In the genomic region with DNA sequence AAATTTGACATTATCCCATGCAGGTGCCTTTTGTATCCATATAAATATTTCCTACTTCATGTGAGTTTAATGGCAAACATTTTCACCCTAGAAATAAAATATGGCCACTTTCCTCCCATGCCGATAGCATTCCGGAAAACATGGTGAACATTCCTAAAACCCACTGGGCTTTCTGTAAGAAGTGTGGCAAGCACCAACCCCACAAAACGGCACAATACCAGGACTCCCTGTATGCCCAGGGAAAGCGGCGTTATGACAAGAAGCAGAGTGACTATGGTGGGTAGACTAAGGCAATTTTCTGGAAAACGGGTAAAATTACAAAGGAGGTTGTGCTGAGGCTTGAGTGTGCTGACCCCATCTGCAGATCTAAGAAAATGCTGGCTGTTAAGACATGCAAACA, we compare ENCODE assay signal across 14 cellular contexts. TPM values are rescaled to one million over a fixed set of nuclear protein-coding genes. Genes with fewer than 3 reads are reported as not detected.
DNase-seq lines count a peak whose midpoint lies in the region; ATAC-seq, FAIRE-seq and TF ChIP-seq lines count a peak whose summit lies in the region.
"Had no signal": no experiment of that assay in that cellular context is flagged by ENCODE, and none has a peak within 500 bp of the region (broad histone marks: within the 10 kb centered on the region; RNA-seq: fewer than 3 reads in every experiment).

No MANE protein-coding gene starts in this region.

- H3K9me3 ChIP-seq in prostate gland = no peaks in the 10 kb centered on the region

- H3K4me3 Mint-ChIP-seq in CD14-positive monocyte (no peak overlapping the region), endothelial cell (ENCODE audit: unreplicated experiment) (no peak overlapping the region)

- FAIRE-seq in RCC 7860 (lab: Jason Lieb, UNC) (no peak), GM12892 (lab: Jason Lieb, UNC) (no peak)

- intact Hi-C loops in CD14-positive monocyte (cut with micrococcal nuclease) (loop anchor here in 1 of 2 donors (10.0 kb wide), 1 partner anchor 55 kb away; no protein-coding TSS in a partner anchor), prostate gland (cut with DNase I) (no loop called here)

- 57% methylated on average over 6 of the region's 6 CpGs for WGBS in prostate gland

- H3K9me3 Mint-ChIP-seq in CD14-positive monocyte = no peaks in the 10 kb centered on the region
- H3K9me3 Mint-ChIP-seq in endothelial cell (ENCODE audit: unreplicated experiment) = no peaks in the 10 kb centered on the region

- H3K36me3 Mint-ChIP-seq in CD14-positive monocyte = peaks cover 35 to 64% of the 10 kb centered on the region in 2 donors
- H3K36me3 Mint-ChIP-seq in endothelial cell (ENCODE audit: low read depth, unreplicated experiment) = peaks cover 4% of the 10 kb centered on the region

- H3K4me3 ChIP-seq in prostate gland = no peak overlapping the region
- H3K4me3 ChIP-seq: lung had no signal

- peak overlapping the region; percentile 100 for H3K27ac ChIP-seq in epithelial cell of prostate
- H3K27ac ChIP-seq in prostate gland = peak overlapping the region; percentile 93 to 97

- no peaks in the 10 kb centered on the region for H3K27me3 ChIP-seq in prostate gland (replicated peaks; ENCODE audit: insufficient read depth)

- H3K27ac Mint-ChIP-seq in CD14-positive monocyte (peak overlapping the region in 5 of 7 donors; percentile 8 to 99 (median 39)), endothelial cell (ENCODE audit: unreplicated experiment) (no peak overlapping the region)

- H3K36me3 ChIP-seq in prostate gland = no peaks in the 10 kb centered on the region

- TF ChIP-seq CTCF in CD14-positive monocyte (IDR thresholded peaks at IDR 0.05) (no peak), prostate gland (IDR thresholded peaks at IDR 0.05) (no peak), endothelial cell (IDR thresholded peaks at IDR 0.05; ENCODE audit: unreplicated experiment) (no peak)

- peaks cover 31% of the 10 kb centered on the region for H3K4me1 ChIP-seq in prostate gland (replicated peaks)

- H3K4me1 Mint-ChIP-seq in CD14-positive monocyte (peaks cover 76% of the 10 kb centered on the region), endothelial cell (ENCODE audit: unreplicated experiment) (peaks cover 35% of the 10 kb centered on the region)

- H3K27me3 Mint-ChIP-seq in CD14-positive monocyte (ENCODE audit: low read depth in 3 of 3) (peaks cover 0 to 1% (median 0%) of the 10 kb centered on the region in 3 donors), endothelial cell (ENCODE audit: unreplicated experiment) (no peaks in the 10 kb centered on the region)

- no peak for DNase-seq in CD14-positive monocyte (ENCODE audit: low spot score)
- DNase-seq in RCC 7860 (ENCODE audit: low spot score) = peak; percentile 2
- no peak for DNase-seq in epithelial cell of prostate (ENCODE audit: low read depth, low spot score)
- no peak for DNase-seq in prostate gland (ENCODE audit: low spot score)
- no peak for DNase-seq in NCI-H226
- DNase-seq in GM12892 (ENCODE audit: insufficient read length) = no peak
- no peak for DNase-seq in endothelial cell (ENCODE audit: low spot score)
- DNase-seq: DMS53; effector memory CD4-positive, alpha-beta T cell; H7; NCI-H1694; stimulated activated CD4-positive, alpha-beta T cell treated with anti-CD3 and anti-CD28 coated beads, Interleukin-1b, Interleukin-23, amount 100 ng/mL, for 48 hours had no signal

- TF ChIP-seq POLR2A in prostate gland (IDR thresholded peaks at IDR 0.05) = no peak
- TF ChIP-seq POLR2A in GM12892 (IDR thresholded peaks at IDR 0.05; ENCODE audit: low read depth, low read length) = no peak

- ATAC-seq in GM19397 (IDR thresholded peaks at IDR 0.05; ENCODE audit: unreplicated experiment) = no peak

RNA-seq across cellular contexts. Expression of a gene that starts 7.6 kb away (rescaled TPM):
- 1,000 to 10,000 TPM; 2,046 to 2,079 TPM for polyA plus RNA-seq in CD14-positive monocyte
- total RNA-seq in prostate gland (100 to 1,000 TPM; 404 to 595 TPM), endothelial cell (ENCODE audit: unreplicated experiment) (283 TPM)
- polyA plus RNA-seq in GM12892 (2012; ENCODE audit: missing spikeins) = 79.4 TPM
